In the genomic region with DNA sequence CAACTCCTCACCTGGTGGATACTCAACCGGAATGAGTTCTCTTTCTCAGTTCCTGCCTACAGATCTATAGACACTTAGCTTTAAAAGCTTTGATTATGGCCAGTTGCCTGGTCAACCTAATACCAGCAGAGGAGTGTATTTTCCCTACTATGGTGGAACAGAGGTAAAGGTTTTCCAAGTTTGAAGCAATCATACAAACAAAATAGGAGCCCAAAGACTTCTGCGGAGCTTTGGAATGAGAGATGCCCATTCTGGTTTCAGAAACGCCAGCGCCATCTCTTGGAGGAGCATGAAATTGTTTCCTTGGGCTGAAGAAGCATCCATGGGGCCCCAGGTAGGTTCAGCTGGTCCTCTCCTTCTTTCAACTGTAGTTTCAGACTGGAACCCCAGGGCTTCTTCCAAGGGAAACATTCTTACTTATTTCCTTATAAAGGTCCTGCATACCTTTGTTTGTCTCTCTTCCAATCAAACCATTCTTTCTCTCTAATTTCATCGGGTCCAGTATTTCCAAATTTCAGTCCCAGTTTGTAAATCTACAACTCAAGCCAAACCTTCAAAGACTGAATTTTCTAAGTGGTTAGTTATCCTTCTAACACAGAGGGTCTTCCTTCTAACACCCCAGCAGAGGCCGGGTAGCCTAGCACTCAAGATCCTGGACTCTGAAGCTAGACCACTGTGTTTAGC, we compare ENCODE assay signal across 8 cellular contexts.
A peak's percentile ranks its signal among the peaks of the same experiment; 100 is the strongest.
DNase-seq lines count a peak whose midpoint lies in the region; ATAC-seq and TF ChIP-seq lines count a peak whose summit lies in the region.

No MANE protein-coding gene starts in this region.

- H3K4me1 ChIP-seq in breast epithelium: peaks cover 0 to 9% of the 10 kb centered on the region in 2 donors

- TF ChIP-seq POLR2A in breast epithelium (IDR thresholded peaks at IDR 0.05): no peak

- TF ChIP-seq CTCF in LNCAP (IDR thresholded peaks at IDR 0.05): peak; percentile 61
- TF ChIP-seq CTCF in breast epithelium (IDR thresholded peaks at IDR 0.05): peak in 2 of 3 donors; percentile 61 to 69

- ATAC-seq in HG02610 (IDR thresholded peaks at IDR 0.05; ENCODE audit: unreplicated experiment): no peak

- DNase-seq in GDM1 (lab: John Stamatoyannopoulos, UW): peak; percentile 28
- DNase-seq in SHP77 treated with DMSO at 0.1 percent for 48 hours (lab: John Stamatoyannopoulos, UW): peak; percentile 59
- peak in 1 of 2 donors; percentile 30 for DNase-seq in breast epithelium (ENCODE audit: low spot score in 2 of 2)
- DNase-seq in kidney tubule cell (ENCODE audit: low spot score): peak; percentile 84
- DNase-seq in stimulated activated CD4-positive, alpha-beta T cell treated with anti-CD3 and anti-CD28 coated beads, TNF-alpha, amount 100 ng/mL, for 1 hour (ENCODE audit: low read depth in 3 of 3, low spot score in 1 of 3): peak in 2 of 3 donors; percentile 11 to 13
- DNase-seq in activated CD8-positive, alpha-beta memory T cell treated with anti-CD3 and anti-CD28 coated beads for 24 hours: no peak

- no peaks in the 10 kb centered on the region for H3K36me3 ChIP-seq in breast epithelium

- H3K9me3 ChIP-seq in breast epithelium: no peaks in the 10 kb centered on the region

- H3K4me3 ChIP-seq in breast epithelium: no peak overlapping the region

- no peaks in the 10 kb centered on the region for H3K27me3 ChIP-seq in breast epithelium

- intact Hi-C loops in breast epithelium (cut with DNase I; ENCODE audit: low total_unique reads): no loop called here

- no peak overlapping the region for H3K27ac ChIP-seq in breast epithelium
